In the genomic region with DNA sequence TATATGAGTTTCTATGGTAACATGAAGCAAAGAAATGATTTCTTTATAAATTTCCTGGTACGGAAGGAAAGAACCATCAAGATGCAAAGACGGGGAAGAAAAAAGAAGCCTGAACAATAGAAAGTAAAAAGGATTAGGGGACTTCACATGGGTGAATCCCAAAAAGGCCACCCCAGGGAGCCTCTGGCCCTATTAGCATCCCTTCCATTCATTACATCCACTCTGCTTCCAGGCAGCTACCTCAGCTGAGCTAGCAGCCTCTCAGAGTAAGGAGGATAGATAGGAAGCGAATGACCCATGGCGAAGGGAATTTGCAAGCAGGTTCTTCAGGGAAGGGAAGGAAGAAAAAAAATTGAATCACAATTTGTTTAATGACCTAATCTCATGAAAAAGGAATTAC, we compare ENCODE assay signal across 20 cellular contexts.
"Had no signal": no experiment of that assay in that cellular context is flagged by ENCODE, and none has a peak within 500 bp of the region (broad histone marks: within the 10 kb centered on the region; RNA-seq: fewer than 3 reads in every experiment).

No MANE protein-coding gene starts in this region.

- H3K9me3 ChIP-seq: ascending aorta, pancreas had no signal

- H3K27ac ChIP-seq: ascending aorta, dorsolateral prefrontal cortex, left ventricle myocardium inferior, pancreas, psoas muscle, right atrium auricular region, spleen, upper lobe of left lung had no signal

- H3K36me3 ChIP-seq: ascending aorta, left ventricle myocardium inferior, pancreas, right atrium auricular region, spleen, upper lobe of left lung had no signal

- H3K4me3 ChIP-seq: ascending aorta, dorsolateral prefrontal cortex, left ventricle myocardium inferior, pancreas, psoas muscle, right atrium auricular region, spleen, upper lobe of left lung had no signal

- H3K4me1 Mint-ChIP-seq: activated T-helper 17 cell treated with anti-CD3 and anti-CD28 coated beads, Interleukin-2, amount 50 U/mL, for 72 hours; natural killer cell had no signal

- DNase-seq: activated T-cell treated with anti-CD3 and anti-CD28 coated beads, Interleukin-2, amount 50 U/mL, for 1 hour; central memory CD4-positive, alpha-beta T cell; dorsolateral prefrontal cortex; erythroblast; foreskin fibroblast; kidney glomerular epithelial cell; left ventricle myocardium inferior; midbrain; natural killer cell; pancreas; psoas muscle; spleen; stimulated activated CD4-positive, alpha-beta T cell treated with anti-CD3 and anti-CD28 coated beads, Interleukin-4, amount 100 ng/mL, for 1 hour; stimulated activated naive CD4-positive, alpha-beta T cell; upper lobe of left lung had no signal

- H3K27me3 Mint-ChIP-seq: activated T-helper 17 cell treated with anti-CD3 and anti-CD28 coated beads, Interleukin-2, amount 50 U/mL, for 72 hours had no signal

- H3K27ac Mint-ChIP-seq: activated naive CD4-positive, alpha-beta T cell treated with anti-CD3 and anti-CD28 coated beads, Interleukin-2, amount 50 U/mL, for 72 hours; activated T-helper 17 cell treated with anti-CD3 and anti-CD28 coated beads, Interleukin-2, amount 50 U/mL, for 72 hours; natural killer cell; T-helper 2 cell treated with Interferon-gamma antibody and Interleukin-4, amounts not matched to agents 5 μg/mL and 100 μg/mL, for 36 hours had no signal

- H3K4me3 Mint-ChIP-seq: activated T-helper 17 cell treated with anti-CD3 and anti-CD28 coated beads, Interleukin-2, amount 50 U/mL, for 72 hours; natural killer cell; T-helper 2 cell treated with Interferon-gamma antibody and Interleukin-4, amounts not matched to agents 5 μg/mL and 100 μg/mL, for 36 hours had no signal

- H3K27me3 ChIP-seq: ascending aorta, dorsolateral prefrontal cortex, pancreas, right atrium auricular region, spleen, upper lobe of left lung had no signal

- H3K4me1 ChIP-seq: ascending aorta, left ventricle myocardium inferior, pancreas, psoas muscle, right atrium auricular region, spleen, upper lobe of left lung had no signal
